ENCODE assay signal across 1 cellular context in the genomic region with DNA sequence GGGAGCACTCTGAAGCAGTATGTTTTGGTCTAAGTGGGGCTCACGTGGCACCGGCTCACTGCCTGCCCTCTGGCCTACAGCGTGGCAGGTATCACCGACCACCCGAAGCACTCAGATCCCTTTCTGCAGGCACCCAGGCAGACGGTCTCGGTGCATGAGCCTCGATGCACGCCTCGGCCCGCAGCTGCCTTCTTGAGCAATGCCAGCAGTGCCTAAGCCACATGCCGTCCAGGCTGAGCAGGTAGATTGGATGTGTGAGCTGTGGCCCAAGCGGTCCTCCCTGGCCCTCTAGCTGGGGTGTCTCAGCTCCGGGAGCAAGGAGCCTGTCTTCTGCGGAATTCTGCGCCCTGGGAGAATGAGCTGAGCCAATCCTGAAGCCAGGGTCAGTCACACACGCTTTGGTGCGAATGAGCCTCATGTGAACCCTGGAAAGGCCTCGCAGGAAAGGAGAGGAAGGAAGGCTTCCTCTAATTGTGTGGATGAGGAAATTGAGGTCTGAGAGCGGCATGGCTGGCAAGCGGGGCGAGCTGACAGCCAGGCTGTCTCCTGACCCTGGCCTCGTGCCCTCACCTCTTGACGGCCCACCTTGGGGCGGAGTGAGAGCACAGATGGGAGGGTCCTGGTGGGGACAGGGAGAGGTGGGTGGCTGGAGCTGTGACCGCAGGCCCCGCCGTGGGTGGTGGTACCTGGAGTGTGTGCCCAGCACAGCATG.
TF ChIP-seq lines count a peak whose summit lies in the region.

No MANE protein-coding gene starts in this region.

TF ChIP-seq in WTC11, 78 proteins besides CTCF, POLR2A, EP300 and RAD21 (continued from another document):
- TF ChIP-seq ZNF317 (CRISPR knock-in tag; IDR thresholded peaks at IDR 0.05; ENCODE audit: borderline replicate concordance, low read depth) (no peak), GRHL2 (CRISPR knock-in tag; IDR thresholded peaks at IDR 0.05; ENCODE audit: insufficient replicate concordance, severe bottlenecking) (no peak), RORB (CRISPR knock-in tag; IDR thresholded peaks at IDR 0.05) (no peak)
- TF ChIP-seq, protein P1, sequence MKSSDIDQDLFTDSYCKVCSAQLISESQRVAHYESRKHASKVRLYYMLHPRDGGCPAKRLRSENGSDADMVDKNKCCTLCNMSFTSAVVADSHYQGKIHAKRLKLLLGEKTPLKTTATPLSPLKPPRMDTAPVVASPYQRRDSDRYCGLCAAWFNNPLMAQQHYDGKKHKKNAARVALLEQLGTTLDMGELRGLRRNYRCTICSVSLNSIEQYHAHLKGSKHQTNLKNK (CRISPR knock-in tag; IDR thresholded peaks at IDR 0.05), result no peak
